In the genomic region with DNA sequence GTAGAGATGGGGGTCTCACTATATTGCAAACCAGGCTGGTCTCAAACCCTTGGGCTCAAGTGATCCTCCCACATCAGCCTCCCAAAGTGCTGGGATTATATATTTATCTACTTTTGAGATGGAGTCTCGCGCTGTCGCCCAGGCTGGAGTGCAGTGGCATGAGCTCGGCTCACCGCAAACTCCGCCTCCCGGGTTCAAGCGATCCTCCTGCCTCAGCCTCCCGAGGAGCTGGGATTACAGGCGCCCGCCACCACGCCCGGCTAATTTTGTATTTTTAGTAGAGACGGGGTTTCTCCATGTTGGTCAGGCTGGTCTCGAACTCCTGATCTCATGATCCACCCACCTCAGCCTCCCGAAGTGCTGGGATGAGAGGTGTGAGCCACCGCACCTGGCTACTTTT, we compare ENCODE assay signal across 7 cellular contexts.
DNase-seq lines count a peak whose midpoint lies in the region; ATAC-seq, FAIRE-seq and TF ChIP-seq lines count a peak whose summit lies in the region.
"Not testable (repeated sequence)": the region's sequence is repeated elsewhere in the genome, so short reads cannot be mapped to it uniquely, and the experiment has no call there.

No MANE protein-coding gene starts in this region.

- not testable (repeated sequence) for FAIRE-seq in kidney (lab: Jason Lieb, UNC)

- H3K27me3 Mint-ChIP-seq in chondrocyte (ENCODE audit: low read depth); endodermal cell (ENCODE audit: insufficient read depth): not testable (repeated sequence)

- not testable (repeated sequence) for H3K27ac Mint-ChIP-seq in chondrocyte (ENCODE audit: unreplicated experiment); endodermal cell

- H3K9ac ChIP-seq in endodermal cell (ENCODE audit: extremely low read depth, low read length, poor library complexity, severe bottlenecking); kidney (ENCODE audit: low read length in 2 of 2): not testable (repeated sequence)

- DNase-seq in RWPE2 (ENCODE audit: low spot score): peak; percentile 22
- DNase-seq in chondrocyte (ENCODE audit: low spot score): peak; percentile 57
- DNase-seq in endodermal cell: peak; percentile 4
- peak; percentile 35 for DNase-seq in cardiac septum (ENCODE audit: low spot score)
- DNase-seq in kidney: peak; percentile 26
- DNase-seq in sigmoid colon: peak; percentile 39
- peak; percentile 46 for DNase-seq in spleen

- TF ChIP-seq EP300 in sigmoid colon (IDR thresholded peaks at IDR 0.05): not testable (repeated sequence)

- not testable (repeated sequence) for H3K4me1 ChIP-seq in RWPE2 (ENCODE audit: insufficient read depth, poor library complexity, severe bottlenecking); endodermal cell (ENCODE audit: control insufficient read depth, insufficient read depth, low read length); kidney (ENCODE audit: control insufficient read depth in 1 of 2, insufficient read depth in 1 of 2, low read depth in 1 of 2, low read length in 2 of 2); sigmoid colon; spleen

- H3K36me3 ChIP-seq in RWPE2 (ENCODE audit: low read depth); endodermal cell (ENCODE audit: control insufficient read depth, insufficient read depth, low read length); kidney (ENCODE audit: control insufficient read depth in 1 of 2, insufficient read depth in 2 of 2, low read length in 2 of 2); sigmoid colon; spleen: not testable (repeated sequence)

- intact Hi-C loops in cardiac septum (cut with DNase I); kidney (cut with DNase I); sigmoid colon (cut with DNase I); spleen (cut with DNase I; ENCODE audit: low total_unique reads): not testable (repeated sequence)

- not testable (repeated sequence) for TF ChIP-seq POLR2A in sigmoid colon (IDR thresholded peaks at IDR 0.05); spleen (IDR thresholded peaks at IDR 0.05)

- WGBS in endodermal cell (ENCODE audit: insufficient coverage in 1 of 2, insufficient read length in 1 of 2), 2 experiments: 92 to 93% methylated on average over 13 to 17 of the region's 17 CpGs
- WGBS in sigmoid colon, 2 donors: 93% methylated on average over 17 of the region's 17 CpGs
- 90 to 96% (median 92%) methylated on average over 17 of the region's 17 CpGs for WGBS in spleen, 5 donors

- TF ChIP-seq CTCF in RWPE2 (IDR thresholded peaks at IDR 0.05; ENCODE audit: poor library complexity, severe bottlenecking); chondrocyte (IDR thresholded peaks at IDR 0.05); endodermal cell (conservative IDR thresholded peaks at IDR 0.05); kidney (IDR thresholded peaks at IDR 0.05; ENCODE audit: borderline replicate concordance, extremely low read depth, insufficient read depth); sigmoid colon (IDR thresholded peaks at IDR 0.05); spleen (IDR thresholded peaks at IDR 0.05 in 8 of 11, conservative IDR thresholded peaks at IDR 0.05 in 3 of 11): not testable (repeated sequence)

- ATAC-seq in RWPE2 (ENCODE audit: low read depth): not testable (repeated sequence)

- not testable (repeated sequence) for H3K27me3 ChIP-seq in RWPE2 (ENCODE audit: insufficient read depth, poor library complexity, severe bottlenecking); endodermal cell (ENCODE audit: control insufficient read depth, insufficient read depth, low read length, poor library complexity, severe bottlenecking); spleen (replicated peaks in 1 of 7)
- peaks cover 0 to 27% (median 0%) of the 10 kb centered on the region in 3 donors for H3K27me3 ChIP-seq in sigmoid colon

- not testable (repeated sequence) for H3K27ac ChIP-seq in RWPE2 (ENCODE audit: poor library complexity, severe bottlenecking); endodermal cell (ENCODE audit: low read depth, low read length); kidney (ENCODE audit: low read depth in 2 of 2, low read length in 2 of 2); sigmoid colon; spleen

- not testable (repeated sequence) for H3K36me3 Mint-ChIP-seq in chondrocyte (ENCODE audit: low read depth); endodermal cell (ENCODE audit: low read depth)

- not testable (repeated sequence) for H3K9me3 Mint-ChIP-seq in chondrocyte (ENCODE audit: low read depth); endodermal cell

- not testable (repeated sequence) for H3K9me3 ChIP-seq in RWPE2 (ENCODE audit: severe bottlenecking); endodermal cell (ENCODE audit: control insufficient read depth, low read length); kidney (ENCODE audit: control insufficient read depth in 1 of 2, low read length in 2 of 2); sigmoid colon
- H3K9me3 ChIP-seq in spleen: peaks cover 0 to 21% (median 5%) of the 10 kb centered on the region in 8 donors

- peaks cover 10% of the 10 kb centered on the region for H3K4me1 Mint-ChIP-seq in chondrocyte (ENCODE audit: low read depth)
- H3K4me1 Mint-ChIP-seq in endodermal cell: not testable (repeated sequence)

- H3K4me3 Mint-ChIP-seq in chondrocyte (ENCODE audit: unreplicated experiment); endodermal cell: not testable (repeated sequence)

- H3K4me3 ChIP-seq in RWPE2 (ENCODE audit: severe bottlenecking); endodermal cell (ENCODE audit: low read length); kidney (ENCODE audit: low read length in 2 of 2); sigmoid colon; spleen: not testable (repeated sequence)

Comparison
In these comparisons a context has a peak if more than half of its experiments do, and no peak if none do; other contexts are left out.
1. DNase-seq: peak in every context shown above with its lines; median percentile 57 in chondrocyte; 46 in spleen; 39 in sigmoid colon; 35 in cardiac septum; 26 in kidney; 22 in RWPE2; 4 in endodermal cell.